Comparison of ENCODE assay signal across 9 cellular contexts in the genomic region with DNA sequence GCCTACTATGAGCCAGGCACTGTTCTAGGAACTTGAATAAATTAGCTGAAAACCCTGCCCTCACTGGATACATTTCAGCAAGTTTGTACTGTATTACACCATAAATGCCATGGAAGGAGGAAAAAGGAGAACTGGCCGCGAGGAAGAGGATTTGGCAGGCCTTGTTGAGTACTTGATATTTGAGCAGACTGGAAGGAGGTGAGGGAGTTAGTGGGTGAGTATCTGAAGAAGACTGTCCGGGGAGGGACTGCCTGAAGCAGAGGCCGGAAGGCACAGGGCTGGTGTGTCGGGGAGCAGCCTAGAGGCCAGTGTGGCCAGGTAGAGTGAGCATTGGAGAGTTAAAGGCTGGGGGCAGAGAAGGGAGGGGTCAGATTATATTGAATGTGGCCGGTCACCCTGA. TPM values are rescaled to one million over a fixed set of nuclear protein-coding genes. Genes with fewer than 3 reads are reported as not detected.
DNase-seq lines count a peak whose midpoint lies in the region; ATAC-seq and FAIRE-seq lines count a peak whose summit lies in the region.
"Had no signal": no experiment of that assay in that cellular context is flagged by ENCODE, and none has a peak within 500 bp of the region (broad histone marks: within the 10 kb centered on the region; RNA-seq: fewer than 3 reads in every experiment).

No MANE protein-coding gene starts in this region.

- FAIRE-seq in urothelium cell line (lab: Jason Lieb, UNC) = no peak

- peak overlapping the region; percentile 45 for H3K27ac ChIP-seq in temporal lobe (ENCODE audit: low read depth, low read length)

- H3K9me3 Mint-ChIP-seq in activated T-cell treated with anti-CD3 and anti-CD28 coated beads, Interleukin-2, amount 50 U/mL, for 72 hours = no peaks in the 10 kb centered on the region
- H3K9me3 Mint-ChIP-seq in activated naive CD8-positive, alpha-beta T cell treated with anti-CD3 and anti-CD28 coated beads for 36 hours = no peaks in the 10 kb centered on the region
- H3K9me3 Mint-ChIP-seq: activated T-helper 2 cell treated with anti-CD3 and anti-CD28 coated beads, Interferon-gamma antibody, Interleukin-2, Interleukin-4, amounts not matched to agents 10 μg/mL and 5 μg/mL and 100 μg/mL, durations not matched to agents 14 hours and 24 hours and 36 hours had no signal

- peaks cover 66% of the 10 kb centered on the region for H3K4me1 Mint-ChIP-seq in activated T-cell treated with anti-CD3 and anti-CD28 coated beads, Interleukin-2, amount 50 U/mL, for 72 hours (ENCODE audit: low read depth)
- peaks cover 68% of the 10 kb centered on the region for H3K4me1 Mint-ChIP-seq in activated naive CD8-positive, alpha-beta T cell treated with anti-CD3 and anti-CD28 coated beads for 36 hours

- H3K27me3 Mint-ChIP-seq in activated T-cell treated with anti-CD3 and anti-CD28 coated beads, Interleukin-2, amount 50 U/mL, for 72 hours (ENCODE audit: low read depth) = no peaks in the 10 kb centered on the region
- H3K27me3 Mint-ChIP-seq in activated naive CD8-positive, alpha-beta T cell treated with anti-CD3 and anti-CD28 coated beads for 36 hours = no peaks in the 10 kb centered on the region

- H3K36me3 Mint-ChIP-seq in activated T-cell treated with anti-CD3 and anti-CD28 coated beads, Interleukin-2, amount 50 U/mL, for 72 hours (ENCODE audit: insufficient read depth in 2 of 2) = no peaks in the 10 kb centered on the region
- no peaks in the 10 kb centered on the region for H3K36me3 Mint-ChIP-seq in activated naive CD8-positive, alpha-beta T cell treated with anti-CD3 and anti-CD28 coated beads for 36 hours

- H3K4me3 Mint-ChIP-seq in activated T-cell treated with anti-CD3 and anti-CD28 coated beads, Interleukin-2, amount 50 U/mL, for 72 hours = peak overlapping the region; percentile 45 to 52
- peak overlapping the region; percentile 53 for H3K4me3 Mint-ChIP-seq in activated naive CD8-positive, alpha-beta T cell treated with anti-CD3 and anti-CD28 coated beads for 36 hours

- H3K27ac Mint-ChIP-seq in activated T-cell treated with anti-CD3 and anti-CD28 coated beads, Interleukin-2, amount 50 U/mL, for 72 hours = peak overlapping the region; percentile 9
- peak overlapping the region; percentile 79 for H3K27ac Mint-ChIP-seq in activated naive CD8-positive, alpha-beta T cell treated with anti-CD3 and anti-CD28 coated beads for 36 hours

- no peak for DNase-seq in activated T-cell treated with anti-CD3 and anti-CD28 coated beads, Interleukin-2, amount 50 U/mL, for 72 hours
- DNase-seq in activated T-cell treated with anti-CD3 and anti-CD28 coated beads for 4 hours (no peak), kidney tubule cell (ENCODE audit: low spot score) (peak; percentile 8), urothelium cell line (ENCODE audit: low spot score) (no peak)
- no peak for DNase-seq in activated naive CD8-positive, alpha-beta T cell treated with anti-CD3 and anti-CD28 coated beads for 36 hours

- no peak for ATAC-seq in activated T-cell treated with anti-CD3 and anti-CD28 coated beads, Interleukin-2, amount 50 U/mL, for 72 hours (replicated peaks in 1 of 2)
- ATAC-seq in GM19467 (IDR thresholded peaks at IDR 0.05; ENCODE audit: unreplicated experiment) (no peak), HG02642 (IDR thresholded peaks at IDR 0.05; ENCODE audit: poor library complexity, unreplicated experiment) (no peak)

RNA-seq across cellular contexts. Expression of gene SNX30, which starts 4.5 kb away (rescaled TPM):
- total RNA-seq in activated T-cell treated with anti-CD3 and anti-CD28 coated beads, Interleukin-2, amount 50 U/mL, for 72 hours = 1 to 10 TPM; 5.1 to 5.4 TPM
- 1 to 10 TPM; 5.4 TPM for total RNA-seq in activated naive CD8-positive, alpha-beta T cell treated with anti-CD3 and anti-CD28 coated beads for 36 hours
- total RNA-seq in temporal lobe = 21.1 TPM

RNA-seq across cellular contexts. Expression of gene INIP, which starts 37.1 kb away (rescaled TPM):
- 10 to 100 TPM; 34.7 to 43.5 TPM for total RNA-seq in activated T-cell treated with anti-CD3 and anti-CD28 coated beads, Interleukin-2, amount 50 U/mL, for 72 hours
- 10 to 100 TPM; 36.8 to 38.6 TPM for total RNA-seq in activated naive CD8-positive, alpha-beta T cell treated with anti-CD3 and anti-CD28 coated beads for 36 hours
- total RNA-seq in temporal lobe = 20.4 TPM
